ENCODE assay signal across 9 cellular contexts in genomic region chr11:311008-311748, GRCh38. TPM values are rescaled to one million over a fixed set of nuclear protein-coding genes. Genes with fewer than 3 reads are reported as not detected.
DNase-seq lines count a peak whose midpoint lies in the region; ATAC-seq and TF ChIP-seq lines count a peak whose summit lies in the region.
"Not testable (repeated sequence)": the region's sequence is repeated elsewhere in the genome, so short reads cannot be mapped to it uniquely, and the experiment has no call there.
"Had no signal": no experiment of that assay in that cellular context is flagged by ENCODE, and none has a peak within 500 bp of the region (broad histone marks: within the 10 kb centered on the region; RNA-seq: fewer than 3 reads in every experiment).

No MANE protein-coding gene starts in this region.

- POLR2A ChIA-PET in CD8-positive, alpha-beta T cell (lab: Charles Lee) = interaction anchor here (1.2 to 2.3 kb wide), 3 partner anchors 22 to 45 kb away, joined by 3 to 21 read pairs (median 7); partner anchors contain the start of gene PGGHG

- not testable (repeated sequence) for H3K27me3 Mint-ChIP-seq in CD8-positive, alpha-beta T cell (ENCODE audit: low read depth); HFFc6 (ENCODE audit: insufficient read depth); activated T-helper 1 cell treated with anti-CD3 and anti-CD28 coated beads, Interleukin-12 subunit alpha, Interleukin-12 subunit beta, Interleukin-2, Interleukin-4 antibody, amounts not matched to agents 30 ng/mL and 10 ng/mL and 1 ng/mL, durations not matched to agents 14 hours and 24 hours and 36 hours (ENCODE audit: insufficient read depth)
- H3K27me3 Mint-ChIP-seq in immature natural killer cell (ENCODE audit: low read depth in 3 of 3) = peaks cover 9 to 37% (median 11%) of the 10 kb centered on the region in 3 donors

- peaks cover 27% of the 10 kb centered on the region for H3K36me3 Mint-ChIP-seq in CD8-positive, alpha-beta T cell
- not testable (repeated sequence) for H3K36me3 Mint-ChIP-seq in HFFc6 (ENCODE audit: low read depth)
- peaks cover 13% of the 10 kb centered on the region for H3K36me3 Mint-ChIP-seq in activated T-helper 1 cell treated with anti-CD3 and anti-CD28 coated beads, Interleukin-12 subunit alpha, Interleukin-12 subunit beta, Interleukin-2, Interleukin-4 antibody, amounts not matched to agents 30 ng/mL and 10 ng/mL and 1 ng/mL, durations not matched to agents 14 hours and 24 hours and 36 hours (ENCODE audit: low read depth)
- peaks cover 4 to 21% (median 19%) of the 10 kb centered on the region in 3 donors for H3K36me3 Mint-ChIP-seq in immature natural killer cell

- peaks cover 11% of the 10 kb centered on the region for H3K36me3 ChIP-seq in CD8-positive, alpha-beta T cell (ENCODE audit: insufficient read depth, low read length)
- H3K36me3 ChIP-seq in MG63 (peaks cover 19% of the 10 kb centered on the region), neutrophil (peaks cover 26% of the 10 kb centered on the region)
- H3K36me3 ChIP-seq in suprapubic skin = not testable (repeated sequence)

- intact Hi-C loops in CD8-positive, alpha-beta T cell (cut with DNase I, micrococcal nuclease) = loop anchor here in 1 of 2 experiments (5.0 kb wide), 1 partner anchor 196 kb away; the partner anchor contains the start of gene RNH1
- intact Hi-C loops in activated T-helper 1 cell treated with anti-CD3 and anti-CD28 coated beads, Interleukin-12 subunit alpha, Interleukin-12 subunit beta, Interleukin-2, Interleukin-4 antibody, amounts not matched to agents 30 ng/mL and 10 ng/mL and 1 ng/mL, durations not matched to agents 14 hours and 24 hours and 36 hours (cut with micrococcal nuclease) = loop anchor here (5.0 kb wide), 1 partner anchor 106 kb away; no protein-coding TSS in a partner anchor

- not testable (repeated sequence) for DNase-seq in CD8-positive, alpha-beta T cell; HFFc6; MG63; activated T-helper 1 cell treated with anti-CD3 and anti-CD28 coated beads, Interleukin-12 subunit alpha, Interleukin-12 subunit beta, Interleukin-2, Interleukin-4 antibody, amounts not matched to agents 30 ng/mL and 10 ng/mL and 1 ng/mL, durations not matched to agents 14 hours and 24 hours and 36 hours (ENCODE audit: low spot score); coronary artery (ENCODE audit: low spot score); immature natural killer cell; suprapubic skin (ENCODE audit: low spot score in 2 of 2)

- not testable (repeated sequence) for TF ChIP-seq POLR2A in suprapubic skin (IDR thresholded peaks at IDR 0.05)

- H3K27me3 ChIP-seq in CD8-positive, alpha-beta T cell (ENCODE audit: insufficient read depth, low read length); MG63; neutrophil; suprapubic skin: not testable (repeated sequence)

- H3K4me1 Mint-ChIP-seq in CD8-positive, alpha-beta T cell (ENCODE audit: low read depth) = peaks cover 50% of the 10 kb centered on the region
- H3K4me1 Mint-ChIP-seq in HFFc6 (ENCODE audit: low read depth) (peaks cover 52% of the 10 kb centered on the region), immature natural killer cell (peaks cover 59 to 61% of the 10 kb centered on the region in 2 donors)
- peaks cover 37% of the 10 kb centered on the region for H3K4me1 Mint-ChIP-seq in activated T-helper 1 cell treated with anti-CD3 and anti-CD28 coated beads, Interleukin-12 subunit alpha, Interleukin-12 subunit beta, Interleukin-2, Interleukin-4 antibody, amounts not matched to agents 30 ng/mL and 10 ng/mL and 1 ng/mL, durations not matched to agents 14 hours and 24 hours and 36 hours (ENCODE audit: low read depth)

- ATAC-seq in CD8-positive, alpha-beta T cell = peak; percentile 40

- not testable (repeated sequence) for TF ChIP-seq EP300 in suprapubic skin (IDR thresholded peaks at IDR 0.05)

- H3K9me3 Mint-ChIP-seq in CD8-positive, alpha-beta T cell; HFFc6; activated T-helper 1 cell treated with anti-CD3 and anti-CD28 coated beads, Interleukin-12 subunit alpha, Interleukin-12 subunit beta, Interleukin-2, Interleukin-4 antibody, amounts not matched to agents 30 ng/mL and 10 ng/mL and 1 ng/mL, durations not matched to agents 14 hours and 24 hours and 36 hours; immature natural killer cell: not testable (repeated sequence)

- peak overlapping the region; percentile 95 for H3K4me3 Mint-ChIP-seq in CD8-positive, alpha-beta T cell
- H3K4me3 Mint-ChIP-seq in HFFc6 = peak overlapping the region; percentile 59; the same call in 1 of the 2 replicates
- H3K4me3 Mint-ChIP-seq in activated T-helper 1 cell treated with anti-CD3 and anti-CD28 coated beads, Interleukin-12 subunit alpha, Interleukin-12 subunit beta, Interleukin-2, Interleukin-4 antibody, amounts not matched to agents 30 ng/mL and 10 ng/mL and 1 ng/mL, durations not matched to agents 14 hours and 24 hours and 36 hours = peak overlapping the region; percentile 93
- peak overlapping the region; percentile 93 to 98 (median 94) for H3K4me3 Mint-ChIP-seq in immature natural killer cell

- not testable (repeated sequence) for H3K9me3 ChIP-seq in CD8-positive, alpha-beta T cell (ENCODE audit: low read length); MG63; neutrophil; suprapubic skin

- WGBS in suprapubic skin = no CpG with 5 or more reads among the region's 71 CpGs

- H3K27ac Mint-ChIP-seq in CD8-positive, alpha-beta T cell = peak overlapping the region; percentile 98
- H3K27ac Mint-ChIP-seq in HFFc6 = peak overlapping the region; percentile 66; the same call in 1 of the 2 replicates
- H3K27ac Mint-ChIP-seq in activated T-helper 1 cell treated with anti-CD3 and anti-CD28 coated beads, Interleukin-12 subunit alpha, Interleukin-12 subunit beta, Interleukin-2, Interleukin-4 antibody, amounts not matched to agents 30 ng/mL and 10 ng/mL and 1 ng/mL, durations not matched to agents 14 hours and 24 hours and 36 hours = peak overlapping the region; percentile 98
- H3K27ac Mint-ChIP-seq in immature natural killer cell = peak overlapping the region; percentile 94 to 99 (median 98)

- H3K4me1 ChIP-seq in CD8-positive, alpha-beta T cell (ENCODE audit: insufficient read depth, low read length) = peaks cover 26% of the 10 kb centered on the region
- H3K4me1 ChIP-seq in neutrophil (ENCODE audit: control insufficient read depth in 1 of 2, insufficient read depth in 1 of 2, low read depth in 1 of 2, low read length in 1 of 2) (peaks cover 53 to 70% of the 10 kb centered on the region in 2 experiments), suprapubic skin (peaks cover 70% of the 10 kb centered on the region)

- peak overlapping the region; percentile 97 for H3K4me3 ChIP-seq in CD8-positive, alpha-beta T cell (ENCODE audit: low read depth, low read length)
- H3K4me3 ChIP-seq in MG63 = peak overlapping the region; percentile 20; the same call in 1 of the 2 replicates
- H3K4me3 ChIP-seq in coronary artery = peak overlapping the region; percentile 62
- H3K4me3 ChIP-seq in neutrophil (ENCODE audit: low read depth in 1 of 2, low read length in 1 of 2) = peak overlapping the region; percentile 80 to 98
- peak overlapping the region; percentile 35 for H3K4me3 ChIP-seq in suprapubic skin

- peak overlapping the region; percentile 88 for H3K27ac ChIP-seq in CD8-positive, alpha-beta T cell (ENCODE audit: low read depth, low read length)
- H3K27ac ChIP-seq in coronary artery (peak overlapping the region; percentile 11 to 78), neutrophil (peak overlapping the region; percentile 95), suprapubic skin (peak overlapping the region; percentile 54)

- TF ChIP-seq CTCF in CD8-positive, alpha-beta T cell (IDR thresholded peaks at IDR 0.05); HFFc6 (IDR thresholded peaks at IDR 0.05); coronary artery (IDR thresholded peaks at IDR 0.05); neutrophil (IDR thresholded peaks at IDR 0.05); suprapubic skin (IDR thresholded peaks at IDR 0.05): not testable (repeated sequence)

- CTCF ChIA-PET in CD8-positive, alpha-beta T cell (lab: Charles Lee) = interaction anchor here (1.1 to 2.1 kb wide), 4 partner anchors 23 to 60 kb away, joined by 3 to 12 read pairs (median 6); partner anchors contain the start of gene PGGHG

RNA-seq across cellular contexts. Expression of gene IFITM1, which starts 2.7 kb away (rescaled TPM):
- total RNA-seq in CD8-positive, alpha-beta T cell = 100 to 1,000 TPM; 223 to 251 TPM
- total RNA-seq in HFFc6 (2021; fragmentation: NEBNext Ultra II Directional; extraction: Animal tissue kit (Norgen Biotek cat#: 25700)) = 10 to 100 TPM; 23.5 to 36.1 (median 30.0) TPM
- total RNA-seq in MG63 (2014; rRNA removed; shearing (Covaris generic); ENCODE audit: low replicate concordance) = 26.5 and 62.6 TPM in 2 replicates
- 208 and 214 TPM in 2 replicates for total RNA-seq in activated T-helper 1 cell treated with anti-CD3 and anti-CD28 coated beads, Interleukin-12 subunit alpha, Interleukin-12 subunit beta, Interleukin-2, Interleukin-4 antibody, amounts not matched to agents 30 ng/mL and 10 ng/mL and 1 ng/mL, durations not matched to agents 14 hours and 24 hours and 36 hours
- polyA plus RNA-seq in immature natural killer cell = 1,000 to 10,000 TPM; 2,792 to 4,533 (median 3,562) TPM
- total RNA-seq in suprapubic skin = 100 to 1,000 TPM in 1 of 4 donors, 10 to 100 TPM in 3; 50.7 to 128 (median 67.6) TPM

RNA-seq across cellular contexts. Expression of gene IFITM2, which starts 3.6 kb away (rescaled TPM):
- 100 to 1,000 TPM; 283 to 295 TPM for total RNA-seq in CD8-positive, alpha-beta T cell
- 100 to 1,000 TPM; 257 to 325 (median 291) TPM for total RNA-seq in HFFc6 (2021; fragmentation: NEBNext Ultra II Directional; extraction: Animal tissue kit (Norgen Biotek cat#: 25700))
- total RNA-seq in MG63 (2014; rRNA removed; shearing (Covaris generic); ENCODE audit: low replicate concordance) = 35.8 and 50.4 TPM in 2 replicates
- 494 and 521 TPM in 2 replicates for total RNA-seq in activated T-helper 1 cell treated with anti-CD3 and anti-CD28 coated beads, Interleukin-12 subunit alpha, Interleukin-12 subunit beta, Interleukin-2, Interleukin-4 antibody, amounts not matched to agents 30 ng/mL and 10 ng/mL and 1 ng/mL, durations not matched to agents 14 hours and 24 hours and 36 hours
- 1,000 to 10,000 TPM; 4,348 to 7,867 (median 6,958) TPM for polyA plus RNA-seq in immature natural killer cell
- total RNA-seq in suprapubic skin = 10 to 100 TPM; 25.6 to 84.1 (median 45.1) TPM

RNA-seq across cellular contexts. Expression of gene IFITM3, which starts 9.5 kb away (rescaled TPM):
- 1 to 10 TPM; 6.3 to 7.1 TPM for total RNA-seq in CD8-positive, alpha-beta T cell
- total RNA-seq in HFFc6 (2021; fragmentation: NEBNext Ultra II Directional; extraction: Animal tissue kit (Norgen Biotek cat#: 25700)) = 100 to 1,000 TPM; 399 to 531 (median 452) TPM
- total RNA-seq in MG63 (2014; rRNA removed; shearing (Covaris generic); ENCODE audit: low replicate concordance) = 62.7 and 85.0 TPM in 2 replicates
- 3.6 and 4.6 TPM in 2 replicates for total RNA-seq in activated T-helper 1 cell treated with anti-CD3 and anti-CD28 coated beads, Interleukin-12 subunit alpha, Interleukin-12 subunit beta, Interleukin-2, Interleukin-4 antibody, amounts not matched to agents 30 ng/mL and 10 ng/mL and 1 ng/mL, durations not matched to agents 14 hours and 24 hours and 36 hours
- 100 to 1,000 TPM; 138 to 675 (median 423) TPM for polyA plus RNA-seq in immature natural killer cell
- total RNA-seq in suprapubic skin = 100 to 1,000 TPM in 2 of 4 donors, 10 to 100 TPM in 2; 69.6 to 160 (median 110) TPM

RNA-seq across cellular contexts. Expression of gene IFITM5, which starts 11.9 kb away (rescaled TPM):
- not detected for total RNA-seq in CD8-positive, alpha-beta T cell
- total RNA-seq in HFFc6 (2021; fragmentation: NEBNext Ultra II Directional; extraction: Animal tissue kit (Norgen Biotek cat#: 25700)) = not detected
- not detected in 2 replicates for total RNA-seq in MG63 (2014; rRNA removed; shearing (Covaris generic); ENCODE audit: low replicate concordance)
- total RNA-seq in activated T-helper 1 cell treated with anti-CD3 and anti-CD28 coated beads, Interleukin-12 subunit alpha, Interleukin-12 subunit beta, Interleukin-2, Interleukin-4 antibody, amounts not matched to agents 30 ng/mL and 10 ng/mL and 1 ng/mL, durations not matched to agents 14 hours and 24 hours and 36 hours = not detected in 2 replicates
- polyA plus RNA-seq in immature natural killer cell = not detected
- total RNA-seq in suprapubic skin = not detected
- total RNA-seq: mammary epithelial cell had no signal
- polyA plus RNA-seq: mammary epithelial cell had no signal

RNA-seq across cellular contexts. Expression of gene PGGHG, which starts 22.3 kb away (rescaled TPM):
- 100 to 1,000 TPM; 902 to 919 TPM for total RNA-seq in CD8-positive, alpha-beta T cell
- 10 to 100 TPM in 4 of 6 experiments, 1 to 10 TPM in 2; 9.7 to 12.2 (median 11.4) TPM for total RNA-seq in HFFc6 (2021; fragmentation: NEBNext Ultra II Directional; extraction: Animal tissue kit (Norgen Biotek cat#: 25700))
- 1.9 and 6.2 TPM in 2 replicates for total RNA-seq in MG63 (2014; rRNA removed; shearing (Covaris generic); ENCODE audit: low replicate concordance)
- total RNA-seq in activated T-helper 1 cell treated with anti-CD3 and anti-CD28 coated beads, Interleukin-12 subunit alpha, Interleukin-12 subunit beta, Interleukin-2, Interleukin-4 antibody, amounts not matched to agents 30 ng/mL and 10 ng/mL and 1 ng/mL, durations not matched to agents 14 hours and 24 hours and 36 hours = 164 and 167 TPM in 2 replicates
- polyA plus RNA-seq in immature natural killer cell = 10 to 100 TPM in 2 of 3 donors, 1 to 10 TPM in 1; 8.1 to 17.4 (median 11.4) TPM
- total RNA-seq in suprapubic skin = 10 to 100 TPM in 2 of 4 donors, 1 to 10 TPM in 2; 3.5 to 22.0 (median 8.1) TPM

Comparison
In these comparisons a context has a peak if more than half of its experiments do, and no peak if none do; other contexts are left out.
1. H3K27ac ChIP-seq: peak in every context shown above with its lines; median percentile 95 in neutrophil; 88 in CD8-positive, alpha-beta T cell; 54 in suprapubic skin; 44 in coronary artery.
2. H3K4me3 ChIP-seq: peak in every context shown above with its lines; median percentile 97 in CD8-positive, alpha-beta T cell; 89 in neutrophil; 62 in coronary artery; 35 in suprapubic skin; 20 in MG63.